Comparison of ENCODE assay signal across 8 cellular contexts in the genomic region with DNA sequence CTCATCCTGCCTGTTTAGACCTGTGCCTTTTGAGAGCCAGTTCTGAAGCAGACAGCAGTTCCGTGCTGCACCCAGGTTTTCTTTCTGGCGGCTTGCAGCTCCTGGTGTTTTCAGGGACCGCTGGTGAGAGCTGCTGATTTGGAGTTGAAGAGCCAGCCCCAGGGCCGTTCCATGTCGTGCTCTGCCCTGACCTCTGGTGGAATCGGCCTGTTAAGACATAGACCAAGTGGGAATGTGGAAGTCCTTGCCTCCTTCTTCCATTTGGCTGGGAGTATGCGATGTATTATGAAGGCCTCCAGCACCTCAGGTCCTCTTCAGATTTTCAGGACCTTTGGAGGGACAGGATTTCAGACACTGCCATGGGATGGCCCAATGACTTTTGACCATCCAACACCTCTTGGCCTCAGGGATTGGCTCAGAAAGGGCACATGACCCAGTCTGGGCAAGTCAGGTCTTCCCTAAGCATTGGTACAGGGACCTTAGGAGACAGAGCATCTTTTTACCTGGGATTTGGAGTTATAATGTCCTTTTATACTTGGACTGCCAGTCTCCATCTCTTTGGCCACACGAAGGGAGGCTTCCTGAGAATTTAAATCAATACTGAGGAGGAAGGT.
DNase-seq lines count a peak whose midpoint lies in the region; ATAC-seq and TF ChIP-seq lines count a peak whose summit lies in the region.

No MANE protein-coding gene starts in this region.

- H3K9ac ChIP-seq in OCI-LY3 (ENCODE audit: low read length) (peak overlapping the region; percentile 33; the same call in 1 of the 2 replicates), neural cell (ENCODE audit: low read length) (no peak overlapping the region)

- TF ChIP-seq RAD21 in neural cell (conservative IDR thresholded peaks at IDR 0.05): peak; percentile 66

- DNase-seq in BJ (ENCODE audit: low read depth): no peak
- DNase-seq in activated T-cell treated with anti-CD3 and anti-CD28 coated beads, Interleukin-2, amount 50 U/mL, for 48 hours: peak; percentile 65 to 70
- peak; percentile 77 for DNase-seq in fibroblast of peridontal ligament (ENCODE audit: extremely low read depth)
- DNase-seq in tibial artery: peak; percentile 59 to 73

- POLR2A ChIA-PET in BJ (lab: Charles Lee): no interaction called here

- no peaks in the 10 kb centered on the region for H3K9me3 ChIP-seq in OCI-LY3 (ENCODE audit: insufficient read depth, low read length)
- no peaks in the 10 kb centered on the region for H3K9me3 ChIP-seq in neural cell (ENCODE audit: low read length)
- no peaks in the 10 kb centered on the region for H3K9me3 ChIP-seq in tibial artery

- no peaks in the 10 kb centered on the region for H3K27me3 ChIP-seq in BJ (ENCODE audit: control insufficient read depth, insufficient read depth, low read length)
- H3K27me3 ChIP-seq in OCI-LY3 (ENCODE audit: low read depth, low read length): no peaks in the 10 kb centered on the region
- no peaks in the 10 kb centered on the region for H3K27me3 ChIP-seq in neural cell (ENCODE audit: insufficient read depth, low read depth, low read length)
- H3K27me3 ChIP-seq in tibial artery: no peaks in the 10 kb centered on the region

- H3K4me1 ChIP-seq in OCI-LY3 (ENCODE audit: low read length): peaks cover 10% of the 10 kb centered on the region
- H3K4me1 ChIP-seq in tibial artery: peaks cover 0 to 4% (median 0%) of the 10 kb centered on the region in 4 donors

- CTCF ChIA-PET in BJ (lab: Yijun Ruan, JAX): interaction anchor here (0.6 to 4.6 kb wide), 25 partner anchors 9 to 1112 kb away, joined by 3 to 33 read pairs (median 4); no protein-coding TSS in a partner anchor

- H3F3A ChIP-seq in neural cell (ENCODE audit: insufficient read depth, low read length, poor library complexity, severe bottlenecking): no peaks in the 10 kb centered on the region

- H3K4me3 ChIP-seq in BJ (ENCODE audit: low read depth, low read length) (no peak overlapping the region), OCI-LY3 (ENCODE audit: low read length) (peak overlapping the region; percentile 68), neural cell (ENCODE audit: low read length) (no peak overlapping the region), tibial artery (no peak overlapping the region)

- H3K79me2 ChIP-seq in OCI-LY3 (ENCODE audit: low read length) (no peaks in the 10 kb centered on the region), neural cell (replicated peaks; ENCODE audit: insufficient read depth, low read length) (no peaks in the 10 kb centered on the region)

- intact Hi-C loops in tibial artery (cut with DNase I; ENCODE audit: low total_unique reads): no loop called here

- TF ChIP-seq EP300 in neural cell (conservative IDR thresholded peaks at IDR 0.05; ENCODE audit: poor library complexity, severe bottlenecking): no peak

- H3K36me3 ChIP-seq in BJ (ENCODE audit: control insufficient read depth, insufficient read depth, low read length) (no peaks in the 10 kb centered on the region), OCI-LY3 (replicated peaks; ENCODE audit: low read depth, low read length) (no peaks in the 10 kb centered on the region), neural cell (ENCODE audit: insufficient read depth, low read length) (no peaks in the 10 kb centered on the region), tibial artery (no peaks in the 10 kb centered on the region)

- peak overlapping the region; percentile 98 for H2AFZ ChIP-seq in OCI-LY3 (ENCODE audit: low read depth, low read length)
- H2AFZ ChIP-seq in neural cell (ENCODE audit: low read depth, low read length): no peak overlapping the region

- TF ChIP-seq CTCF in BJ (IDR thresholded peaks at IDR 0.05; ENCODE audit: insufficient read depth, low read depth, low read length): peak; percentile 85
- TF ChIP-seq CTCF in OCI-LY3 (IDR thresholded peaks at IDR 0.05; ENCODE audit: low read depth, low read length): peak; percentile 77
- TF ChIP-seq CTCF in neural cell (IDR thresholded peaks at IDR 0.05; ENCODE audit: poor library complexity, severe bottlenecking): peak; percentile 64
- TF ChIP-seq CTCF in tibial artery (IDR thresholded peaks at IDR 0.05): peak; percentile 79 to 82

- H3K27ac ChIP-seq in OCI-LY3 (ENCODE audit: low read length) (no peak overlapping the region), neural cell (ENCODE audit: low read length) (no peak overlapping the region), tibial artery (no peak overlapping the region)

- peak; percentile 73 for ATAC-seq in GM19035 (IDR thresholded peaks at IDR 0.05; ENCODE audit: unreplicated experiment)
- peak; percentile 92 for ATAC-seq in HG03460 (IDR thresholded peaks at IDR 0.05; ENCODE audit: unreplicated experiment)

- H3K9me2 ChIP-seq in neural cell (ENCODE audit: insufficient read depth, low read length): no peaks in the 10 kb centered on the region

- H3K4me2 ChIP-seq in OCI-LY3 (ENCODE audit: low read length) (peak overlapping the region; percentile 88), neural cell (ENCODE audit: low read length) (no peak overlapping the region)

- H4K20me1 ChIP-seq in OCI-LY3 (ENCODE audit: insufficient read depth, low read length): no peaks in the 10 kb centered on the region
- H4K20me1 ChIP-seq in neural cell (ENCODE audit: insufficient read depth): no peaks in the 10 kb centered on the region

TF ChIP-seq in neural cell, 6 proteins besides CTCF, POLR2A, EP300 and RAD21:
- TF ChIP-seq SMC3 (conservative IDR thresholded peaks at IDR 0.05; ENCODE audit: poor library complexity) (peak; percentile 72), REST (IDR thresholded peaks at IDR 0.05; ENCODE audit: borderline replicate concordance) (no peak)
